Comparison of ENCODE assay signal across 1 cellular context in the genomic region with DNA sequence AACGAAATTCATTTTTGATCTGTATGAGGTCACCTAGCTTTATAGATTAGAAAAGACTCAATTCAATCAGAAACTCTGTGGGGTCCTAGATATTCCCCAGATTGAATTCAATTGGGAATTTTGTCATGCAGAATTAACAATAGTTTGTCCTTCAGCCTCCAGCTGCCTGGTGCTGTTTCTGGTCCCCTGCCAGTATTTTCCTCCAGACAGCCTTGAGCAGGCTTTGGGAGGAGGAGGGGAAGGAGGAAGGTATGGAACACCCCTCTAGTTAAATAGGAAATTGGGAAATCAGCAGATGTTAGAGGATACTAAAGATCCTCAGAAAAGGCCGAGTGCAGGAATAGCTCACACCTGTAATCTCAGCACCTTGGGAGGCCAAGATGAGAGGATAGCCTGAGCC.
TF ChIP-seq lines count a peak whose summit lies in the region.

No MANE protein-coding gene starts in this region.

TF ChIP-seq in GM23338, 12 proteins besides CTCF, POLR2A, EP300 and RAD21 (continued from another document):
- TF ChIP-seq, protein P1, sequence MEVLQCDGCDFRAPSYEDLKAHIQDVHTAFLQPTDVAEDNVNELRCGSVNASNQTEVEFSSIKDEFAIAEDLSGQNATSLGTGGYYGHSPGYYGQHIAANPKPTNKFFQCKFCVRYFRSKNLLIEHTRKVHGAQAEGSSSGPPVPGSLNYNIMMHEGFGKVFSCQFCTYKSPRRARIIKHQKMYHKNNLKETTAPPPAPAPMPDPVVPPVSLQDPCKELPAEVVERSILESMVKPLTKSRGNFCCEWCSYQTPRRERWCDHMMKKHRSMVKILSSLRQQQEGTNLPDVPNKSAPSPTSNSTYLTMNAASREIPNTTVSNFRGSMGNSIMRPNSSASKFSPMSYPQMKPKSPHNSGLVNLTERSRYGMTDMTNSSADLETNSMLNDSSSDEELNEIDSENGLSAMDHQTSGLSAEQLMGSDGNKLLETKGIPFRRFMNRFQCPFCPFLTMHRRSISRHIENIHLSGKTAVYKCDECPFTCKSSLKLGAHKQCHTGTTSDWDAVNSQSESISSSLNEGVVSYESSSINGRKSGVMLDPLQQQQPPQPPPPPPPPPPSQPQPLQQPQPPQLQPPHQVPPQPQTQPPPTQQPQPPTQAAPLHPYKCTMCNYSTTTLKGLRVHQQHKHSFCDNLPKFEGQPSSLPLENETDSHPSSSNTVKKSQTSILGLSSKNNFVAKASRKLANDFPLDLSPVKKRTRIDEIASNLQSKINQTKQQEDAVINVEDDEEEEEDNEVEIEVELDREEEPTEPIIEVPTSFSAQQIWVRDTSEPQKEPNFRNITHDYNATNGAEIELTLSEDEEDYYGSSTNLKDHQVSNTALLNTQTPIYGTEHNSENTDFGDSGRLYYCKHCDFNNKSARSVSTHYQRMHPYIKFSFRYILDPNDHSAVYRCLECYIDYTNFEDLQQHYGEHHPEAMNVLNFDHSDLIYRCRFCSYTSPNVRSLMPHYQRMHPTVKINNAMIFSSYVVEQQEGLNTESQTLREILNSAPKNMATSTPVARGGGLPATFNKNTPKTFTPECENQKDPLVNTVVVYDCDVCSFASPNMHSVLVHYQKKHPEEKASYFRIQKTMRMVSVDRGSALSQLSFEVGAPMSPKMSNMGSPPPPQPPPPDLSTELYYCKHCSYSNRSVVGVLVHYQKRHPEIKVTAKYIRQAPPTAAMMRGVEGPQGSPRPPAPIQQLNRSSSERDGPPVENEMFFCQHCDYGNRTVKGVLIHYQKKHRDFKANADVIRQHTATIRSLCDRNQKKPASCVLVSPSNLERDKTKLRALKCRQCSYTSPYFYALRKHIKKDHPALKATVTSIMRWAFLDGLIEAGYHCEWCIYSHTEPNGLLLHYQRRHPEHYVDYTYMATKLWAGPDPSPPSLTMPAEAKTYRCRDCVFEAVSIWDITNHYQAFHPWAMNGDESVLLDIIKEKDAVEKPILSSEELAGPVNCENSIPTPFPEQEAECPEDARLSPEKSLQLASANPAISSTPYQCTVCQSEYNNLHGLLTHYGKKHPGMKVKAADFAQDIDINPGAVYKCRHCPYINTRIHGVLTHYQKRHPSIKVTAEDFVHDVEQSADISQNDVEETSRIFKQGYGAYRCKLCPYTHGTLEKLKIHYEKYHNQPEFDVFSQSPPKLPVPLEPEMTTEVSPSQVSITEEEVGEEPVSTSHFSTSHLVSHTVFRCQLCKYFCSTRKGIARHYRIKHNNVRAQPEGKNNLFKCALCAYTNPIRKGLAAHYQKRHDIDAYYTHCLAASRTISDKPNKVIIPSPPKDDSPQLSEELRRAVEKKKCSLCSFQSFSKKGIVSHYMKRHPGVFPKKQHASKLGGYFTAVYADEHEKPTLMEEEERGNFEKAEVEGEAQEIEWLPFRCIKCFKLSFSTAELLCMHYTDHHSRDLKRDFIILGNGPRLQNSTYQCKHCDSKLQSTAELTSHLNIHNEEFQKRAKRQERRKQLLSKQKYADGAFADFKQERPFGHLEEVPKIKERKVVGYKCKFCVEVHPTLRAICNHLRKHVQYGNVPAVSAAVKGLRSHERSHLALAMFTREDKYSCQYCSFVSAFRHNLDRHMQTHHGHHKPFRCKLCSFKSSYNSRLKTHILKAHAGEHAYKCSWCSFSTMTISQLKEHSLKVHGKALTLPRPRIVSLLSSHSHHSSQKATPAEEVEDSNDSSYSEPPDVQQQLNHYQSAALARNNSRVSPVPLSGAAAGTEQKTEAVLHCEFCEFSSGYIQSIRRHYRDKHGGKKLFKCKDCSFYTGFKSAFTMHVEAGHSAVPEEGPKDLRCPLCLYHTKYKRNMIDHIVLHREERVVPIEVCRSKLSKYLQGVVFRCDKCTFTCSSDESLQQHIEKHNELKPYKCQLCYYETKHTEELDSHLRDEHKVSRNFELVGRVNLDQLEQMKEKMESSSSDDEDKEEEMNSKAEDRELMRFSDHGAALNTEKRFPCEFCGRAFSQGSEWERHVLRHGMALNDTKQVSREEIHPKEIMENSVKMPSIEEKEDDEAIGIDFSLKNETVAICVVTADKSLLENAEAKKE (CRISPR knock-in tag; IDR thresholded peaks at IDR 0.05), result no peak
- no peak for TF ChIP-seq JUNB (IDR thresholded peaks at IDR 0.05; ENCODE audit: unreplicated experiment)
- TF ChIP-seq ZNF331 (CRISPR knock-in tag; IDR thresholded peaks at IDR 0.05; ENCODE audit: low read depth), result no peak
- no peak for TF ChIP-seq NANOG (IDR thresholded peaks at IDR 0.05; ENCODE audit: borderline replicate concordance)
- TF ChIP-seq EZH2 (IDR thresholded peaks at IDR 0.05; ENCODE audit: low read depth, unreplicated experiment), result no peak
- TF ChIP-seq, protein P2, sequence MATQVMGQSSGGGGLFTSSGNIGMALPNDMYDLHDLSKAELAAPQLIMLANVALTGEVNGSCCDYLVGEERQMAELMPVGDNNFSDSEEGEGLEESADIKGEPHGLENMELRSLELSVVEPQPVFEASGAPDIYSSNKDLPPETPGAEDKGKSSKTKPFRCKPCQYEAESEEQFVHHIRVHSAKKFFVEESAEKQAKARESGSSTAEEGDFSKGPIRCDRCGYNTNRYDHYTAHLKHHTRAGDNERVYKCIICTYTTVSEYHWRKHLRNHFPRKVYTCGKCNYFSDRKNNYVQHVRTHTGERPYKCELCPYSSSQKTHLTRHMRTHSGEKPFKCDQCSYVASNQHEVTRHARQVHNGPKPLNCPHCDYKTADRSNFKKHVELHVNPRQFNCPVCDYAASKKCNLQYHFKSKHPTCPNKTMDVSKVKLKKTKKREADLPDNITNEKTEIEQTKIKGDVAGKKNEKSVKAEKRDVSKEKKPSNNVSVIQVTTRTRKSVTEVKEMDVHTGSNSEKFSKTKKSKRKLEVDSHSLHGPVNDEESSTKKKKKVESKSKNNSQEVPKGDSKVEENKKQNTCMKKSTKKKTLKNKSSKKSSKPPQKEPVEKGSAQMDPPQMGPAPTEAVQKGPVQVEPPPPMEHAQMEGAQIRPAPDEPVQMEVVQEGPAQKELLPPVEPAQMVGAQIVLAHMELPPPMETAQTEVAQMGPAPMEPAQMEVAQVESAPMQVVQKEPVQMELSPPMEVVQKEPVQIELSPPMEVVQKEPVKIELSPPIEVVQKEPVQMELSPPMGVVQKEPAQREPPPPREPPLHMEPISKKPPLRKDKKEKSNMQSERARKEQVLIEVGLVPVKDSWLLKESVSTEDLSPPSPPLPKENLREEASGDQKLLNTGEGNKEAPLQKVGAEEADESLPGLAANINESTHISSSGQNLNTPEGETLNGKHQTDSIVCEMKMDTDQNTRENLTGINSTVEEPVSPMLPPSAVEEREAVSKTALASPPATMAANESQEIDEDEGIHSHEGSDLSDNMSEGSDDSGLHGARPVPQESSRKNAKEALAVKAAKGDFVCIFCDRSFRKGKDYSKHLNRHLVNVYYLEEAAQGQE (IDR thresholded peaks at IDR 0.05; ENCODE audit: unreplicated experiment), result no peak
- TF ChIP-seq POLR2AphosphoS5 (IDR thresholded peaks at IDR 0.05; ENCODE audit: low read depth), result no peak
- no peak for TF ChIP-seq EZH2phosphoT487 (IDR thresholded peaks at IDR 0.05; ENCODE audit: unreplicated experiment)
- TF ChIP-seq, protein P3, sequence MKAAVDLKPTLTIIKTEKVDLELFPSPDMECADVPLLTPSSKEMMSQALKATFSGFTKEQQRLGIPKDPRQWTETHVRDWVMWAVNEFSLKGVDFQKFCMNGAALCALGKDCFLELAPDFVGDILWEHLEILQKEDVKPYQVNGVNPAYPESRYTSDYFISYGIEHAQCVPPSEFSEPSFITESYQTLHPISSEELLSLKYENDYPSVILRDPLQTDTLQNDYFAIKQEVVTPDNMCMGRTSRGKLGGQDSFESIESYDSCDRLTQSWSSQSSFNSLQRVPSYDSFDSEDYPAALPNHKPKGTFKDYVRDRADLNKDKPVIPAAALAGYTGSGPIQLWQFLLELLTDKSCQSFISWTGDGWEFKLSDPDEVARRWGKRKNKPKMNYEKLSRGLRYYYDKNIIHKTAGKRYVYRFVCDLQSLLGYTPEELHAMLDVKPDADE (IDR thresholded peaks at IDR 0.05), result no peak
- no peak for TF ChIP-seq ZNF114 (CRISPR knock-in tag; IDR thresholded peaks at IDR 0.05)
